Comparison of ENCODE assay signal across 22 cellular contexts in the genomic region with DNA sequence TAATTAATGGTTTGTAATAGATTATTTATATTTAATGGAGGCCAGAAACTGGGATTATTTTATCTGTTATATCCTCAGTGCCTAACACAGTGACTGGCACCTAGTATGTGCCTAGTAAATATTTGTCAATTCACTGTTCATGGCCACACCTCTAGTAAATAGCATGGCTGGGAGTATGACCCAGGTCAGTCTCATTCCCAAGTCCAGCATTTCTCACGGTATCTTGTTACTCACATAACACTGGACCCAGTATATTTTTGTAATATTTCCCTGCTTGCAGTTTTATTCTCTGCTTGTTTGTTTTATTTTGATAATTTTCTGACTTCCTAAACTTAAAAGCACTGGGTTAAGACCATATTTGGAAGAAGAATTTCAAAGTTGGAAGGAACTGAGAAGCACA. TPM values are rescaled to one million over a fixed set of nuclear protein-coding genes. Genes with fewer than 3 reads are reported as not detected.
DNase-seq lines count a peak whose midpoint lies in the region; ATAC-seq, FAIRE-seq and TF ChIP-seq lines count a peak whose summit lies in the region.
"Had no signal": no experiment of that assay in that cellular context is flagged by ENCODE, and none has a peak within 500 bp of the region (broad histone marks: within the 10 kb centered on the region; RNA-seq: fewer than 3 reads in every experiment).

No MANE protein-coding gene starts in this region.

- no peaks in the 10 kb centered on the region for H3K27me3 ChIP-seq in astrocyte (ENCODE audit: insufficient read depth, low read length)
- no peaks in the 10 kb centered on the region for H3K27me3 ChIP-seq in BE2C

- no peaks in the 10 kb centered on the region for H3K79me2 ChIP-seq in astrocyte (ENCODE audit: insufficient read depth, low read length)

- H3K27ac ChIP-seq in astrocyte (ENCODE audit: low read depth, low read length): no peak overlapping the region
- H3K27ac ChIP-seq: GM23248, HL-60 had no signal

- no peak overlapping the region for H3K4me2 ChIP-seq in astrocyte (ENCODE audit: low read length)

- H3K4me1 ChIP-seq in astrocyte (ENCODE audit: insufficient read depth, low read length) (peaks cover 5% of the 10 kb centered on the region), BE2C (0 out of 2 replicates have a peak, but pooled peaks cover 4% of the 10 kb centered on the region)

- no peaks in the 10 kb centered on the region for H3K9me3 ChIP-seq in astrocyte (ENCODE audit: insufficient read depth, low read depth, low read length)
- H3K9me3 ChIP-seq in BE2C: no peaks in the 10 kb centered on the region

- H3K27me3 Mint-ChIP-seq in HFFc6 (ENCODE audit: insufficient read depth) (peaks cover 1% of the 10 kb centered on the region; the same call in 1 of the 2 replicates), astrocyte (ENCODE audit: low read depth, unreplicated experiment) (no peaks in the 10 kb centered on the region), osteocyte (ENCODE audit: unreplicated experiment) (no peaks in the 10 kb centered on the region)
- H3K27me3 Mint-ChIP-seq in activated naive CD8-positive, alpha-beta T cell treated with anti-CD3 and anti-CD28 coated beads, Interleukin-2, amount 50 U/mL, for 24 hours: no peaks in the 10 kb centered on the region
- H3K27me3 Mint-ChIP-seq: CD4-positive, alpha-beta memory T cell had no signal

- H3K36me3 Mint-ChIP-seq in HFFc6 (ENCODE audit: low read depth) (peaks cover 14% of the 10 kb centered on the region), astrocyte (ENCODE audit: low read depth, unreplicated experiment) (peaks cover 15% of the 10 kb centered on the region), osteocyte (ENCODE audit: unreplicated experiment) (peaks cover 32% of the 10 kb centered on the region)
- peaks cover 37% of the 10 kb centered on the region for H3K36me3 Mint-ChIP-seq in activated naive CD8-positive, alpha-beta T cell treated with anti-CD3 and anti-CD28 coated beads, Interleukin-2, amount 50 U/mL, for 24 hours (ENCODE audit: low read depth)

- H3K4me3 ChIP-seq in astrocyte (ENCODE audit: insufficient read depth, low read depth, low read length) (no peak overlapping the region), BE2C (ENCODE audit: low read depth, low read length) (no peak overlapping the region)
- H3K4me3 ChIP-seq: GM23248 had no signal

- H2AFZ ChIP-seq in astrocyte (ENCODE audit: low read depth, low read length): no peak overlapping the region
- H2AFZ ChIP-seq: GM23248 had no signal

- H3K4me3 Mint-ChIP-seq in HFFc6: no peak overlapping the region
- H3K4me3 Mint-ChIP-seq in astrocyte (ENCODE audit: unreplicated experiment): no peak overlapping the region
- no peak overlapping the region for H3K4me3 Mint-ChIP-seq in osteocyte (ENCODE audit: unreplicated experiment)
- no peak overlapping the region for H3K4me3 Mint-ChIP-seq in activated naive CD8-positive, alpha-beta T cell treated with anti-CD3 and anti-CD28 coated beads, Interleukin-2, amount 50 U/mL, for 24 hours
- H3K4me3 Mint-ChIP-seq: CD4-positive, alpha-beta memory T cell had no signal

- H3K9ac ChIP-seq in astrocyte (ENCODE audit: low read length): no peak overlapping the region
- H3K9ac ChIP-seq: GM23248 had no signal

- ATAC-seq in activated naive CD8-positive, alpha-beta T cell treated with anti-CD3 and anti-CD28 coated beads, Interleukin-2, amount 50 U/mL, for 24 hours: no peak
- ATAC-seq: HCT116, Panc1 had no signal

- TF ChIP-seq CTCF in HFFc6 (IDR thresholded peaks at IDR 0.05): no peak
- TF ChIP-seq CTCF in astrocyte (IDR thresholded peaks at IDR 0.05; ENCODE audit: insufficient read depth, low read depth, low read length): no peak
- TF ChIP-seq CTCF in osteocyte (IDR thresholded peaks at IDR 0.05): no peak
- no peak for TF ChIP-seq CTCF in BE2C (IDR thresholded peaks at IDR 0.05; ENCODE audit: low read depth, low read length)

- peaks cover 25% of the 10 kb centered on the region for H4K20me1 ChIP-seq in astrocyte (ENCODE audit: insufficient read depth, low read length)

- DNase-seq in HFFc6 (peak; percentile 9), astrocyte (ENCODE audit: low read depth) (no peak), fibroblast of peridontal ligament (ENCODE audit: extremely low read depth) (peak; percentile 30), osteocyte (ENCODE audit: extremely low spot score, unreplicated experiment) (no peak), NCI-H187 treated with DMSO at 0.1 percent for 48 hours (lab: John Stamatoyannopoulos, UW) (no peak), NOMO-1 treated with DMSO at 0.1 percent for 48 hours (lab: John Stamatoyannopoulos, UW; ENCODE audit: unreplicated experiment) (no peak), BE2C (no peak)
- DNase-seq in activated naive CD8-positive, alpha-beta T cell treated with anti-CD3 and anti-CD28 coated beads, Interleukin-2, amount 50 U/mL, for 24 hours: no peak
- DNase-seq: CD4-positive, alpha-beta memory T cell; DMS79; KG1; NCI-H1048; NCI-H69; NK-92 treated with Interleukin-12 subunit alpha and Interleukin-12 subunit beta, amount 100 ng/mL, for 24 hours; Right ventricle myocardium superior had no signal

- FAIRE-seq in astrocyte (lab: Jason Lieb, UNC): no peak
- FAIRE-seq: G401.6, GM12892, GM19239 had no signal

- H3K4me1 Mint-ChIP-seq in HFFc6 (ENCODE audit: low read depth): peaks cover 26% of the 10 kb centered on the region
- H3K4me1 Mint-ChIP-seq in astrocyte (ENCODE audit: low read depth, unreplicated experiment): peaks cover 27% of the 10 kb centered on the region
- H3K4me1 Mint-ChIP-seq in osteocyte (ENCODE audit: unreplicated experiment): peaks cover 27% of the 10 kb centered on the region
- H3K4me1 Mint-ChIP-seq in activated naive CD8-positive, alpha-beta T cell treated with anti-CD3 and anti-CD28 coated beads, Interleukin-2, amount 50 U/mL, for 24 hours: no peaks in the 10 kb centered on the region

- H3K36me3 ChIP-seq in astrocyte (ENCODE audit: insufficient read depth, low read length) (peaks cover 16% of the 10 kb centered on the region), BE2C (peaks cover 30% of the 10 kb centered on the region)

- H3K9me3 Mint-ChIP-seq in HFFc6 (no peaks in the 10 kb centered on the region), astrocyte (ENCODE audit: unreplicated experiment) (no peaks in the 10 kb centered on the region), osteocyte (ENCODE audit: unreplicated experiment) (no peaks in the 10 kb centered on the region)
- no peaks in the 10 kb centered on the region for H3K9me3 Mint-ChIP-seq in activated naive CD8-positive, alpha-beta T cell treated with anti-CD3 and anti-CD28 coated beads, Interleukin-2, amount 50 U/mL, for 24 hours
- H3K9me3 Mint-ChIP-seq: CD4-positive, alpha-beta memory T cell had no signal

- H3K27ac Mint-ChIP-seq in HFFc6 (peak overlapping the region; percentile 6; the same call in 1 of the 2 replicates), astrocyte (ENCODE audit: unreplicated experiment) (peak overlapping the region; percentile 10), osteocyte (ENCODE audit: unreplicated experiment) (peak overlapping the region; percentile 79)
- H3K27ac Mint-ChIP-seq in activated naive CD8-positive, alpha-beta T cell treated with anti-CD3 and anti-CD28 coated beads, Interleukin-2, amount 50 U/mL, for 24 hours: no peak overlapping the region
- H3K27ac Mint-ChIP-seq: CD4-positive, alpha-beta memory T cell had no signal

RNA-seq across cellular contexts. Expression of gene CTNNBL1, which starts 47.7 kb away (rescaled TPM):
- 10 to 100 TPM; 49.7 to 62.4 (median 59.5) TPM for total RNA-seq in HFFc6 (2021; fragmentation: NEBNext Ultra II Directional; extraction: Animal tissue kit (Norgen Biotek cat#: 25700))
- 59.6 and 67.0 TPM in 2 replicates for total RNA-seq in astrocyte
- 43.4 and 52.5 TPM in 2 replicates for total RNA-seq in osteocyte
- polyA plus RNA-seq in BE2C (2012; ENCODE audit: insufficient read depth, insufficient read length, low read depth): 109 TPM

Comparison
In these comparisons a context has a peak if more than half of its experiments do, and no peak if none do; other contexts are left out.
1. DNase-seq: peak in HFFc6 (single experiment) and fibroblast of peridontal ligament (single experiment); none in astrocyte (single experiment), osteocyte (single experiment), activated naive CD8-positive, alpha-beta T cell treated with anti-CD3 and anti-CD28 coated beads, Interleukin-2, amount 50 U/mL, for 24 hours (single experiment), NCI-H187 treated with DMSO at 0.1 percent for 48 hours (single experiment), NOMO-1 treated with DMSO at 0.1 percent for 48 hours (single experiment) and BE2C (single experiment).